ENCODE assay signal across 8 cellular contexts in the genomic region with DNA sequence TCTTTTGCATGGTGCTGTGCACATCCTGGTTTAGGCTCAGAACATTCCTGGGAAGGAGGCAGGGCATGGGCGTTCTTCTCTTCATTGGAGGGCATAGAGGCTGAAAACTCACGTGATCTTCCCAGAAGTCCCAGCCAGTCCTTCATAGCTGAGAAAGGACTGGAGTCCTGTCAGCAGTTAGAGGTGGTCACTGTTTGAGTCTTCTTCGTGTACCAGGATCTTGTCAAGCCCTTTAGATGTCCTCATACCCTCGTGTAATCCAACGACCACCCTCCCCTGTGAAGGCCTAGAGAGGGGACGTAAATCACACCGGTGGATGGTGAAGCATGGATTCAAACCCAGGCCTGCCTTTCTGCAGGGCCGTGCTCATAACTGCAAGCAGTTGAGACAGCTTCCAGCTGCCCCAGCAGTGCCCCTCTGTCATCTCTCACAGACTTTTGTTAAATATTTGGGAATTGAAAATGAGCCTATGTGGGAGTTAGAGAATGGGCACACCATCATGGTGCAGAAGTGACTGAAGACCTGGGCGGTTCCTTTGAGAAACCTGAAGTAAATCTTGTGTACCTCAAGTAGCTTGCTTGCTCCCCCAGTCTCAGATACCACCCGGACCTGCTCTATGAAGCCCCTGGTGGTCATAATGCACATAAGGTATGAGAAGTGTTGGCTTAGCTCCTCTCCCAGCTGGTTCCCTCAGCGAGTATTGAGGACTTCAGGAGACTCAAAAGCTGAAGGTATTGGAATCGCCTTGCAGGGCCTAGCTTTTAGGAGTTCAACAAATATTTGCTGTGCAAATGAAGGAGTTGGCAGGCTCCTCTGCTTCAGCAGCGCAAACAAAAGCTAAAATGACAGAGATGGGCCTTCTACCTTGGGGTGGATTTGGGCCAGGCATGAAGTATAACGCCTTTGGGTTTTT. TPM values are rescaled to one million over a fixed set of nuclear protein-coding genes. Genes with fewer than 3 reads are reported as not detected.
DNase-seq lines count a peak whose midpoint lies in the region; ATAC-seq and TF ChIP-seq lines count a peak whose summit lies in the region.

No MANE protein-coding gene starts in this region.

- H3K9me3 ChIP-seq in CD4-positive, alpha-beta T cell (ENCODE audit: control insufficient read depth, low read length), result no peaks in the 10 kb centered on the region
- H3K9me3 ChIP-seq in H9 (ENCODE audit: control insufficient read depth, low read depth, low read length) (no peaks in the 10 kb centered on the region), OCI-LY1 (ENCODE audit: low read length) (no peaks in the 10 kb centered on the region), hepatocyte (ENCODE audit: low read depth) (no peaks in the 10 kb centered on the region)

- H2AFZ ChIP-seq in H9 (ENCODE audit: low read length) (no peak overlapping the region), OCI-LY1 (ENCODE audit: low read length) (no peak overlapping the region), hepatocyte (peak overlapping the region; percentile 92)

- H3K9me3 Mint-ChIP-seq in CD4-positive, alpha-beta T cell, result no peaks in the 10 kb centered on the region
- H3K9me3 Mint-ChIP-seq in H9, result peaks cover 13 to 15% of the 10 kb centered on the region in 2 experiments

- WGBS in H9 (ENCODE audit: extremely low coverage, insufficient read length, low lambda C conversion rate), result no CpG with 5 or more reads among the region's 14 CpGs
- 60% methylated on average over 14 of the region's 14 CpGs for WGBS in hepatocyte (ENCODE audit: low lambda C conversion rate, missing lambda C conversion rate)

- no peaks in the 10 kb centered on the region for H3K27me3 Mint-ChIP-seq in CD4-positive, alpha-beta T cell
- H3K27me3 Mint-ChIP-seq in H9 (ENCODE audit: low read depth), result peaks cover 42% of the 10 kb centered on the region

- H3K4me3 ChIP-seq in OCI-LY1 (ENCODE audit: low read depth, low read length, poor library complexity, severe bottlenecking), result peak overlapping the region; percentile 74
- peak overlapping the region; percentile 93 for H3K4me3 ChIP-seq in hepatocyte

- peak; percentile 22 to 53 (median 37) for DNase-seq in CD4-positive, alpha-beta T cell
- DNase-seq in H9 (peak; percentile 63), hepatocyte (ENCODE audit: low spot score) (peak; percentile 60), middle frontal gyrus (ENCODE audit: extremely low spot score, low spot score) (no peak)
- peak; percentile 14 for DNase-seq in activated T-helper 9 cell treated with anti-CD3 and anti-CD28 coated beads, Interleukin-2, amount 50 U/mL, for 16 hours (ENCODE audit: low read depth)
- peak; percentile 14 to 15 for DNase-seq in stimulated activated CD4-positive, alpha-beta T cell treated with anti-CD3 and anti-CD28 coated beads, Interleukin-15, amount 100 ng/mL, for 1 hour (ENCODE audit: low read depth in 1 of 2, low spot score in 1 of 2)

- peak overlapping the region; percentile 93 for H3K4me3 Mint-ChIP-seq in CD4-positive, alpha-beta T cell
- H3K4me3 Mint-ChIP-seq in H9, result peak overlapping the region; percentile 83 to 88

- no peak overlapping the region for H3K18ac ChIP-seq in H9 (ENCODE audit: insufficient read length, low read depth, low read length)

- H3K14ac ChIP-seq in H9 (ENCODE audit: insufficient read depth, low read length), result no peak overlapping the region

- H3K9ac ChIP-seq in H9 (ENCODE audit: extremely low read depth, insufficient read length, low read length), result no peak overlapping the region
- H3K9ac ChIP-seq in OCI-LY1 (ENCODE audit: low read length), result peak overlapping the region; percentile 71

- peaks cover 13% of the 10 kb centered on the region for H3K23me2 ChIP-seq in H9 (ENCODE audit: insufficient read length, low read depth, low read length, poor library complexity, severe bottlenecking)

- no peaks in the 10 kb centered on the region for H3F3A ChIP-seq in OCI-LY1 (ENCODE audit: insufficient read depth, low read length)

- H3K79me1 ChIP-seq in H9 (ENCODE audit: insufficient read depth, low read depth, low read length, poor library complexity, severe bottlenecking), result no peaks in the 10 kb centered on the region

- H3K4ac ChIP-seq in H9 (ENCODE audit: low read depth, low read length), result no peak overlapping the region

- no peak overlapping the region for H3K23ac ChIP-seq in H9 (ENCODE audit: insufficient read length, low read depth, low read length)

- H2BK12ac ChIP-seq in H9 (ENCODE audit: insufficient read length, low read depth, low read length), result no peak overlapping the region

- H3K27ac Mint-ChIP-seq in CD4-positive, alpha-beta T cell, result peak overlapping the region; percentile 79
- no peak overlapping the region for H3K27ac Mint-ChIP-seq in H9

- no peak overlapping the region for H2BK20ac ChIP-seq in H9 (ENCODE audit: low read depth, low read length, poor library complexity, severe bottlenecking)

- peak; percentile 74 for TF ChIP-seq CTCF in CD4-positive, alpha-beta T cell (IDR thresholded peaks at IDR 0.05)
- TF ChIP-seq CTCF in H9 (conservative IDR thresholded peaks at IDR 0.05) (peak; percentile 62), OCI-LY1 (IDR thresholded peaks at IDR 0.05; ENCODE audit: low read length) (peak; percentile 83), hepatocyte (IDR thresholded peaks at IDR 0.05; ENCODE audit: poor library complexity) (peak; percentile 51)

- intact Hi-C loops in CD4-positive, alpha-beta T cell (cut with DNase I, micrococcal nuclease), result loop anchor here (1.0 to 5.0 kb wide), 11 partner anchors 47 to 442 kb away; a partner anchor contains a TSS

- H3K9me2 ChIP-seq in OCI-LY1 (ENCODE audit: low read depth, low read length) (no peaks in the 10 kb centered on the region), hepatocyte (replicated peaks; ENCODE audit: insufficient read depth) (no peaks in the 10 kb centered on the region)

- peaks cover 12% of the 10 kb centered on the region for H3K36me3 Mint-ChIP-seq in CD4-positive, alpha-beta T cell (ENCODE audit: low read depth)
- peaks cover 0 to 19% (median 10%) of the 10 kb centered on the region in 3 experiments; a peak in 6 of 7 replicates for H3K36me3 Mint-ChIP-seq in H9 (ENCODE audit: insufficient read depth in 1 of 3, low read depth in 3 of 3)

- H3T11ph ChIP-seq in H9 (ENCODE audit: low read length), result no peak overlapping the region

- H3K27me3 ChIP-seq in CD4-positive, alpha-beta T cell (ENCODE audit: control insufficient read depth, insufficient read depth, low read length), result no peaks in the 10 kb centered on the region
- H3K27me3 ChIP-seq in H9 (ENCODE audit: insufficient read depth, low read length), result peaks cover 4% of the 10 kb centered on the region; the same call in 1 of the 2 replicates
- H3K27me3 ChIP-seq in OCI-LY1 (ENCODE audit: insufficient read depth, low read length), result no peaks in the 10 kb centered on the region; the same call in 1 of the 2 replicates
- H3K27me3 ChIP-seq in hepatocyte, result no peaks in the 10 kb centered on the region

- no peaks in the 10 kb centered on the region for H4K20me1 ChIP-seq in H9 (ENCODE audit: control insufficient read depth, insufficient read depth, insufficient read length)
- H4K20me1 ChIP-seq in OCI-LY1 (ENCODE audit: insufficient read depth, low read length), result no peaks in the 10 kb centered on the region
- H4K20me1 ChIP-seq in hepatocyte (ENCODE audit: insufficient read depth, poor library complexity, severe bottlenecking), result no peaks in the 10 kb centered on the region

- no peak overlapping the region for H3K56ac ChIP-seq in H9 (ENCODE audit: insufficient read length, low read depth, low read length)

- H3K4me1 ChIP-seq in H9 (ENCODE audit: insufficient read depth, low read length) (peaks cover 4% of the 10 kb centered on the region; the same call in 1 of the 2 replicates), OCI-LY1 (ENCODE audit: insufficient read depth, low read length, severe bottlenecking) (peaks cover 21% of the 10 kb centered on the region), hepatocyte (ENCODE audit: insufficient read depth) (peaks cover 14% of the 10 kb centered on the region)

- H3K27ac ChIP-seq in CD4-positive, alpha-beta T cell (ENCODE audit: low read depth, low read length), result no peak overlapping the region
- H3K27ac ChIP-seq in H9 (ENCODE audit: insufficient read length, low read depth, low read length), result no peak overlapping the region
- H3K27ac ChIP-seq in OCI-LY1 (ENCODE audit: low read depth, low read length, poor library complexity, severe bottlenecking), result no peak overlapping the region
- peak overlapping the region; percentile 89 for H3K27ac ChIP-seq in hepatocyte

- H3K79me2 ChIP-seq in H9 (ENCODE audit: insufficient read depth, low read length) (peaks cover 3% of the 10 kb centered on the region; the same call in 1 of the 2 replicates), OCI-LY1 (ENCODE audit: insufficient read depth, low read length) (no peaks in the 10 kb centered on the region), hepatocyte (peaks cover 50% of the 10 kb centered on the region)

- H2BK15ac ChIP-seq in H9 (ENCODE audit: low read depth, low read length), result no peak overlapping the region

- peak; percentile 63 for ATAC-seq in CD4-positive, alpha-beta T cell (ENCODE audit: poor library complexity)
- ATAC-seq in GM19023 (IDR thresholded peaks at IDR 0.05; ENCODE audit: unreplicated experiment), result no peak

- POLR2A ChIA-PET in CD4-positive, alpha-beta T cell (lab: Charles Lee), result interaction anchor here (0.6 to 3.5 kb wide), 12 partner anchors 9 to 1013 kb away, joined by 3 to 24 read pairs (median 4); a partner anchor contains a TSS

- H2BK120ac ChIP-seq in H9 (ENCODE audit: low read depth, low read length, poor library complexity, severe bottlenecking), result no peak overlapping the region

- H3K36me3 ChIP-seq in OCI-LY1 (ENCODE audit: insufficient read depth, low read length), result peaks cover 4% of the 10 kb centered on the region; the same call in 1 of the 2 replicates
- no peaks in the 10 kb centered on the region for H3K36me3 ChIP-seq in hepatocyte (replicated peaks; ENCODE audit: insufficient read depth, low read depth)

- no peak overlapping the region for H2AK5ac ChIP-seq in H9 (ENCODE audit: insufficient read length, low read length)

- H2BK5ac ChIP-seq in H9 (ENCODE audit: insufficient read length, low read length), result no peak overlapping the region

- no peak overlapping the region for H4K91ac ChIP-seq in H9 (ENCODE audit: insufficient read length, low read depth, low read length)

- peaks cover 63% of the 10 kb centered on the region for H3K4me1 Mint-ChIP-seq in CD4-positive, alpha-beta T cell (ENCODE audit: low read depth)
- H3K4me1 Mint-ChIP-seq in H9, result peaks cover 22 to 28% of the 10 kb centered on the region in 2 experiments

- CTCF ChIA-PET in CD4-positive, alpha-beta T cell (lab: Charles Lee), result interaction anchor here (0.5 to 2.3 kb wide), 25 partner anchors 8 to 1562 kb away, joined by 3 to 13 read pairs (median 3); no protein-coding TSS in a partner anchor

- H3K4me2 ChIP-seq in H9 (ENCODE audit: insufficient read depth, insufficient read length, low read length), result peak overlapping the region; percentile 60
- H3K4me2 ChIP-seq in OCI-LY1 (ENCODE audit: low read length), result peak overlapping the region; percentile 92
- H3K4me2 ChIP-seq in hepatocyte, result peak overlapping the region; percentile 98

- no peak overlapping the region for H4K8ac ChIP-seq in H9 (replicated peaks; ENCODE audit: insufficient read length, low read depth, low read length)

- H4K5ac ChIP-seq in H9 (ENCODE audit: insufficient read length, low read depth, low read length), result no peak overlapping the region

RNA-seq across cellular contexts. Expression of a gene that starts 1.4 kb away (rescaled TPM):
- total RNA-seq in CD4-positive, alpha-beta T cell, result 1 to 10 TPM; 6.1 to 7.5 TPM
- total RNA-seq in H9 (2021) (4.0 TPM in 2 replicates), hepatocyte (17.1 and 20.7 TPM in 2 replicates)
- polyA plus RNA-seq in hepatocyte, result 23.9 and 34.1 TPM in 2 replicates
